Comparison of ENCODE assay signal across 1 cellular context in the genomic region with DNA sequence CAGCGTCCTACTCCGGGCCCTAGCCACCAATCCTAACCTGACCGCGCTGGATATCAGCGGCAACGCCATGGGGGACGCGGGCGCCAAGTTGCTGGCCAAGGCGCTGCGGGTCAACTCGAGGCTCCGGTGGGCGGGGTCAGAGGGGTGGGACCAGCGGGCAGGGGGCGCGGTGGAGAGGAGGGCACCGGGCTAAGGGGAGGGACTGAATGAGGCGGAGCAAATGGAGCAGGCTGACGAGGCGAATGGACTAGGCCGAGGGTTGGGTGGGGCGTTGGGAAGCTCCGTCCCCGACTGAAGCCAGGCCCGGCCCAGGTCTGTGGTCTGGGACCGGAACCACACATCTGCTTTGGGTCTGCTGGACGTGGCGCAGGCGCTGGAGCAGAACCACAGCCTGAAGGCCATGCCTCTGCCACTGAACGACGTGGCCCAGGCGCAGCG.
TF ChIP-seq lines count a peak whose summit lies in the region.

No MANE protein-coding gene starts in this region.

TF ChIP-seq in IMR-90, 13 proteins besides CTCF, POLR2A, EP300 and RAD21 (continued from another document):
- TF ChIP-seq BHLHE40 (IDR thresholded peaks at IDR 0.05; ENCODE audit: low read depth, low read length) (no peak), NFE2L2 (IDR thresholded peaks at IDR 0.05; ENCODE audit: low read depth, low read length) (no peak), CEBPB (IDR thresholded peaks at IDR 0.05; ENCODE audit: low read depth, low read length) (no peak), MAZ (IDR thresholded peaks at IDR 0.05; ENCODE audit: borderline replicate concordance, low read depth, low read length) (no peak), FOS (IDR thresholded peaks at IDR 0.05; ENCODE audit: low read depth, low read length) (no peak), MAFK (IDR thresholded peaks at IDR 0.05; ENCODE audit: low read depth, low read length) (no peak)
- TF ChIP-seq, protein P1, sequence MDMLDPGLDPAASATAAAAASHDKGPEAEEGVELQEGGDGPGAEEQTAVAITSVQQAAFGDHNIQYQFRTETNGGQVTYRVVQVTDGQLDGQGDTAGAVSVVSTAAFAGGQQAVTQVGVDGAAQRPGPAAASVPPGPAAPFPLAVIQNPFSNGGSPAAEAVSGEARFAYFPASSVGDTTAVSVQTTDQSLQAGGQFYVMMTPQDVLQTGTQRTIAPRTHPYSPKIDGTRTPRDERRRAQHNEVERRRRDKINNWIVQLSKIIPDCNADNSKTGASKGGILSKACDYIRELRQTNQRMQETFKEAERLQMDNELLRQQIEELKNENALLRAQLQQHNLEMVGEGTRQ (IDR thresholded peaks at IDR 0.05; ENCODE audit: low read depth, low read length) = no peak
